Comparison of ENCODE assay signal across 28 cellular contexts in genomic region chr4:24322986-24323385, GRCh38.
DNase-seq lines count a peak whose midpoint lies in the region; ATAC-seq and TF ChIP-seq lines count a peak whose summit lies in the region.
"Had no signal": no experiment of that assay in that cellular context is flagged by ENCODE, and none has a peak within 500 bp of the region (broad histone marks: within the 10 kb centered on the region; RNA-seq: fewer than 3 reads in every experiment).

No MANE protein-coding gene starts in this region.

- H3K18ac ChIP-seq in mesendoderm (ENCODE audit: low read length) = peak overlapping the region; percentile 90

- H3K9ac ChIP-seq in endodermal cell (ENCODE audit: extremely low read depth, low read length, poor library complexity, severe bottlenecking) (no peak overlapping the region), mesendoderm (ENCODE audit: low read length) (no peak overlapping the region)

- ATAC-seq in GM18858 (IDR thresholded peaks at IDR 0.05; ENCODE audit: unreplicated experiment) = no peak
- ATAC-seq: activated CD4-positive, CD25-positive, alpha-beta regulatory T cell treated with anti-CD3 and anti-CD28 coated beads, Interleukin-2, amount 50 U/mL, for 24 hours; GM12878; left cardiac atrium; stimulated activated naive CD8-positive, alpha-beta T cell treated with anti-CD3 and anti-CD28 coated beads, Interleukin-15, Interleukin-2, amounts not matched to agents 100 U/mL and 50 U/mL, for 24 hours had no signal

- H3K4me1 ChIP-seq in endodermal cell (ENCODE audit: control insufficient read depth, insufficient read depth, low read length) = peaks cover under 1% of the 10 kb centered on the region
- H3K4me1 ChIP-seq in mesendoderm (ENCODE audit: control insufficient read depth, low read depth, low read length) = peaks cover 16% of the 10 kb centered on the region
- H3K4me1 ChIP-seq: prostate gland, uterus had no signal

- no peak overlapping the region for H3K4me2 ChIP-seq in mesendoderm (ENCODE audit: low read length)

- DNase-seq in A172 (ENCODE audit: low spot score) (peak; percentile 42), NCI-H226 (peak; percentile 19), endodermal cell (no peak), mesendoderm (peak; percentile 18), progenitor cell of endocrine pancreas (ENCODE audit: low spot score, unreplicated experiment) (no peak), lower leg skin (ENCODE audit: low spot score in 2 of 2) (no peak)
- DNase-seq in stimulated activated naive CD4-positive, alpha-beta T cell treated with Interleukin-2 at 50 U/mL for 16 hours (lab: John Stamatoyannopoulos, UW) = no peak
- DNase-seq: 8988T; activated CD4-positive, alpha-beta memory T cell treated with anti-CD3 and anti-CD28 coated beads for 36 hours; CD4-positive, CD25-positive, alpha-beta regulatory T cell; DND-41; HFFc6; Kasumi-1; left cardiac atrium; NCI-H187; NCI-H2227 treated with DMSO at 0.1 percent for 48 hours; NCI-H748 treated with DMSO at 0.1 percent for 48 hours; sigmoid colon; stimulated activated naive CD8-positive, alpha-beta T cell treated with anti-CD3 and anti-CD28 coated beads, Interleukin-15, Interleukin-2, amounts not matched to agents 100 U/mL and 50 U/mL, for 24 hours; T-helper 1 cell; uterus had no signal

- peak overlapping the region; percentile 87 for H3K4me3 Mint-ChIP-seq in endodermal cell
- no peak overlapping the region for H3K4me3 Mint-ChIP-seq in progenitor cell of endocrine pancreas (ENCODE audit: low read depth)
- H3K4me3 Mint-ChIP-seq: activated CD4-positive, alpha-beta memory T cell treated with anti-CD3 and anti-CD28 coated beads for 36 hours; CD4-positive, CD25-positive, alpha-beta regulatory T cell; HFFc6 had no signal

- H3K4me1 Mint-ChIP-seq in endodermal cell = peaks cover 64% of the 10 kb centered on the region
- peaks cover 2% of the 10 kb centered on the region for H3K4me1 Mint-ChIP-seq in progenitor cell of endocrine pancreas (ENCODE audit: low read depth)
- H3K4me1 Mint-ChIP-seq: CD4-positive, CD25-positive, alpha-beta regulatory T cell had no signal

- H3K27me3 ChIP-seq in endodermal cell (ENCODE audit: control insufficient read depth, insufficient read depth, low read length, poor library complexity, severe bottlenecking) (no peaks in the 10 kb centered on the region), mesendoderm (ENCODE audit: insufficient read depth, low read length, poor library complexity) (no peaks in the 10 kb centered on the region)
- H3K27me3 ChIP-seq: sigmoid colon, uterus had no signal

- no peak overlapping the region for H3K23ac ChIP-seq in mesendoderm (ENCODE audit: low read length)

- H2BK120ac ChIP-seq in mesendoderm (ENCODE audit: low read depth, low read length) = no peak overlapping the region

- no peaks in the 10 kb centered on the region for H3K9me3 ChIP-seq in endodermal cell (ENCODE audit: control insufficient read depth, low read length)
- H3K9me3 ChIP-seq: neutrophil, prostate gland, sigmoid colon, thoracic aorta, uterus had no signal

- H2BK15ac ChIP-seq in mesendoderm (replicated peaks; ENCODE audit: low read depth) = no peak overlapping the region

- H4K5ac ChIP-seq in mesendoderm (ENCODE audit: low read length) = no peak overlapping the region

- H3K27ac Mint-ChIP-seq in endodermal cell = peak overlapping the region; percentile 97
- no peak overlapping the region for H3K27ac Mint-ChIP-seq in progenitor cell of endocrine pancreas
- H3K27ac Mint-ChIP-seq: activated CD4-positive, alpha-beta memory T cell treated with anti-CD3 and anti-CD28 coated beads for 36 hours; CD4-positive, CD25-positive, alpha-beta regulatory T cell; HFFc6 had no signal

- H3K36me3 Mint-ChIP-seq in endodermal cell (ENCODE audit: low read depth) (peaks cover 6% of the 10 kb centered on the region), progenitor cell of endocrine pancreas (ENCODE audit: insufficient read depth) (no peaks in the 10 kb centered on the region)
- H3K36me3 Mint-ChIP-seq: activated CD4-positive, alpha-beta memory T cell treated with anti-CD3 and anti-CD28 coated beads for 36 hours; brain; CD4-positive, CD25-positive, alpha-beta regulatory T cell had no signal

- H3K36me3 ChIP-seq in endodermal cell (ENCODE audit: control insufficient read depth, insufficient read depth, low read length) (no peaks in the 10 kb centered on the region), mesendoderm (ENCODE audit: control insufficient read depth, insufficient read depth, low read length) (no peaks in the 10 kb centered on the region)
- H3K36me3 ChIP-seq: neutrophil, prostate gland, sigmoid colon, thoracic aorta, uterus had no signal

- no peak overlapping the region for H2AK5ac ChIP-seq in mesendoderm (ENCODE audit: low read length)

- no peaks in the 10 kb centered on the region for H3K79me1 ChIP-seq in mesendoderm (ENCODE audit: low read length)

- H3K4me3 ChIP-seq in endodermal cell (ENCODE audit: low read length) = no peak overlapping the region
- H3K4me3 ChIP-seq in mesendoderm (ENCODE audit: low read length) = no peak overlapping the region
- H3K4me3 ChIP-seq in lower leg skin (ENCODE audit: low read depth, poor library complexity, severe bottlenecking) = no peak overlapping the region
- H3K4me3 ChIP-seq: GM12878, prostate gland, sigmoid colon, thoracic aorta, uterus had no signal

- H3K27ac ChIP-seq in endodermal cell (ENCODE audit: low read depth, low read length) (no peak overlapping the region), mesendoderm (ENCODE audit: low read depth, low read length) (no peak overlapping the region)
- H3K27ac ChIP-seq: neutrophil, prostate gland, sigmoid colon, thoracic aorta, uterus had no signal

- TF ChIP-seq CTCF in endodermal cell (conservative IDR thresholded peaks at IDR 0.05) (no peak), progenitor cell of endocrine pancreas (IDR thresholded peaks at IDR 0.05; ENCODE audit: unreplicated experiment) (no peak), lower leg skin (IDR thresholded peaks at IDR 0.05) (no peak)

- H3K9me3 Mint-ChIP-seq in endodermal cell (no peaks in the 10 kb centered on the region), progenitor cell of endocrine pancreas (ENCODE audit: low read depth) (no peaks in the 10 kb centered on the region)
- H3K9me3 Mint-ChIP-seq: activated CD4-positive, alpha-beta memory T cell treated with anti-CD3 and anti-CD28 coated beads for 36 hours; brain had no signal

- H3K79me2 ChIP-seq in mesendoderm (ENCODE audit: control insufficient read depth, insufficient read depth, low read length) = no peaks in the 10 kb centered on the region

- no peak for TF ChIP-seq POLR2A in lower leg skin (IDR thresholded peaks at IDR 0.05)

- intact Hi-C loops in lower leg skin (cut with DNase I; ENCODE audit: low total_unique reads) = no loop called here

- no peak overlapping the region for H2BK5ac ChIP-seq in mesendoderm (ENCODE audit: low read length)

- no peak overlapping the region for H4K8ac ChIP-seq in mesendoderm (ENCODE audit: low read depth, low read length)

- H3K27me3 Mint-ChIP-seq in endodermal cell (ENCODE audit: insufficient read depth) = peaks cover 14% of the 10 kb centered on the region
- peaks cover 80% of the 10 kb centered on the region for H3K27me3 Mint-ChIP-seq in progenitor cell of endocrine pancreas

- peak overlapping the region; percentile 6 for H3K56ac ChIP-seq in mesendoderm (ENCODE audit: low read length)

- H3K4ac ChIP-seq in mesendoderm (ENCODE audit: low read depth, low read length) = no peak overlapping the region

- 71 to 84% methylated on average over 1 to 3 of the region's 3 CpGs for WGBS in endodermal cell (ENCODE audit: insufficient coverage in 1 of 2, insufficient read length in 1 of 2), 2 experiments
- no CpG with 5 or more reads among the region's 3 CpGs for WGBS in mesendoderm (ENCODE audit: extremely low coverage, insufficient coverage, low lambda C conversion rate)
- 62 to 81% methylated on average over 3 of the region's 3 CpGs for whole genome bisulfite sequencing in lower leg skin, 2 donors

Comparison
In these comparisons a context has a peak if more than half of its experiments do, and no peak if none do; other contexts are left out.
1. DNase-seq: peak in A172 (single experiment), NCI-H226 (single experiment) and mesendoderm (single experiment); none in endodermal cell (single experiment), progenitor cell of endocrine pancreas (single experiment), lower leg skin (0 of 2) and stimulated activated naive CD4-positive, alpha-beta T cell treated with Interleukin-2 at 50 U/mL for 16 hours (single experiment).